18 cellular contexts compared by ENCODE assay signal in genomic region chr17:37429442-37429841, GRCh38. TPM values are rescaled to one million over a fixed set of nuclear protein-coding genes. Genes with fewer than 3 reads are reported as not detected.
A peak's percentile ranks its signal among the peaks of the same experiment; 100 is the strongest.
DNase-seq lines count a peak whose midpoint lies in the region; ATAC-seq, FAIRE-seq and TF ChIP-seq lines count a peak whose summit lies in the region.
"Had no signal": no experiment of that assay in that cellular context is flagged by ENCODE, and none has a peak within 500 bp of the region (broad histone marks: within the 10 kb centered on the region; RNA-seq: fewer than 3 reads in every experiment).

No MANE protein-coding gene starts in this region.

- no peak overlapping the region for H3K4me2 ChIP-seq in HepG2 (ENCODE audit: low read depth, low read length)

- H3K27me3 ChIP-seq in bronchial epithelial cell (ENCODE audit: control insufficient read depth, insufficient read depth, low read length) (no peaks in the 10 kb centered on the region), right cardiac atrium (ENCODE audit: control insufficient read depth, insufficient read depth) (no peaks in the 10 kb centered on the region), HepG2 (ENCODE audit: control insufficient read depth in 1 of 2, insufficient read depth in 2 of 2, low read length in 2 of 2) (no peaks in the 10 kb centered on the region)
- H3K27me3 ChIP-seq: upper lobe of left lung had no signal

- POLR2A ChIA-PET in HepG2 (lab: Yijun Ruan, JAX): interaction anchor here (0.9 kb wide), 1 partner anchor 10 kb away, joined by 3 read pairs; no protein-coding TSS in a partner anchor

- H3K27ac ChIP-seq in SK-N-MC (peak overlapping the region; percentile 80), right cardiac atrium (ENCODE audit: low read length) (no peak overlapping the region), HepG2 (ENCODE audit: extremely low read length, insufficient read depth, low read length) (no peak overlapping the region)
- H3K27ac ChIP-seq: 22Rv1, upper lobe of left lung had no signal

- H3K4me3 ChIP-seq in SK-N-MC: no peak overlapping the region
- H3K4me3 ChIP-seq in bronchial epithelial cell (ENCODE audit: low read depth, low read length): no peak overlapping the region
- H3K4me3 ChIP-seq in right cardiac atrium (ENCODE audit: low read length): no peak overlapping the region
- H3K4me3 ChIP-seq in HepG2 (replicated peaks in 1 of 3; ENCODE audit: insufficient read depth in 1 of 3, low read depth in 2 of 3, low read length in 3 of 3): no peak overlapping the region
- H3K4me3 ChIP-seq: upper lobe of left lung had no signal

- no peak for TF ChIP-seq CTCF in bronchial epithelial cell (IDR thresholded peaks at IDR 0.05; ENCODE audit: insufficient read depth, low read length, severe bottlenecking)
- TF ChIP-seq CTCF in osteocyte (IDR thresholded peaks at IDR 0.05): no peak
- TF ChIP-seq CTCF in HepG2 (CRISPR knock-in tag; IDR thresholded peaks at IDR 0.05): no peak

- FAIRE-seq in bronchial epithelial cell (lab: Jason Lieb, UNC) (no peak), HepG2 (lab: Jason Lieb, UNC) (no peak)

- no peak for TF ChIP-seq RAD21 in HepG2 (CRISPR knock-in tag; IDR thresholded peaks at IDR 0.05)

- no peaks in the 10 kb centered on the region for H3K9me3 Mint-ChIP-seq in T-helper 1 cell treated with Interleukin-12 subunit alpha and Interleukin-12 subunit beta and Interleukin-4 antibody, amounts not matched to agents 30 μg/mL and 1 μg/mL, for 36 hours
- H3K9me3 Mint-ChIP-seq in osteocyte (ENCODE audit: unreplicated experiment): no peaks in the 10 kb centered on the region
- H3K9me3 Mint-ChIP-seq: CD4-positive, CD25-positive, alpha-beta regulatory T cell had no signal

- no peaks in the 10 kb centered on the region for H3K9me3 ChIP-seq in SK-N-MC (ENCODE audit: low read depth, low read length)
- H3K9me3 ChIP-seq in right cardiac atrium (ENCODE audit: control insufficient read depth, low read length): no peaks in the 10 kb centered on the region
- no peaks in the 10 kb centered on the region for H3K9me3 ChIP-seq in HepG2 (ENCODE audit: low read length)
- H3K9me3 ChIP-seq: upper lobe of left lung had no signal

- H3K4me3 Mint-ChIP-seq in T-helper 1 cell treated with Interleukin-12 subunit alpha and Interleukin-12 subunit beta and Interleukin-4 antibody, amounts not matched to agents 30 μg/mL and 1 μg/mL, for 36 hours: peak overlapping the region; percentile 69
- no peak overlapping the region for H3K4me3 Mint-ChIP-seq in osteocyte (ENCODE audit: unreplicated experiment)
- H3K4me3 Mint-ChIP-seq: CD4-positive, CD25-positive, alpha-beta regulatory T cell had no signal

- H3K9ac ChIP-seq in SK-N-MC (ENCODE audit: insufficient read length) (no peak overlapping the region), HepG2 (ENCODE audit: insufficient read depth, low read depth, low read length) (no peak overlapping the region)

- H2AFZ ChIP-seq in HepG2 (ENCODE audit: low read length): no peak overlapping the region

- peak overlapping the region; percentile 97 for H3K27ac Mint-ChIP-seq in T-helper 1 cell treated with Interleukin-12 subunit alpha and Interleukin-12 subunit beta and Interleukin-4 antibody, amounts not matched to agents 30 μg/mL and 1 μg/mL, for 36 hours
- H3K27ac Mint-ChIP-seq in osteocyte (ENCODE audit: unreplicated experiment): peak overlapping the region; percentile 35

- H3K4me1 ChIP-seq in right cardiac atrium (ENCODE audit: control insufficient read depth, insufficient read depth, low read length): no peaks in the 10 kb centered on the region
- H3K4me1 ChIP-seq in HepG2 (ENCODE audit: insufficient read depth, low read length): no peaks in the 10 kb centered on the region
- H3K4me1 ChIP-seq: upper lobe of left lung had no signal

- H3K79me2 ChIP-seq in HepG2 (ENCODE audit: insufficient read depth, low read length): no peaks in the 10 kb centered on the region

- WGBS in right cardiac atrium: 98% methylated on average over 1 of the region's 1 CpG
- WGBS in HepG2 (ENCODE audit: low lambda C conversion rate): 94% methylated on average over 1 of the region's 1 CpG

- no peak for TF ChIP-seq POLR2A in HepG2 (IDR thresholded peaks at IDR 0.05; ENCODE audit: insufficient read depth in 1 of 2, low read depth in 2 of 2, low read length in 2 of 2)

- ATAC-seq in right cardiac atrium (no peak), HepG2 (no peak)

- TF ChIP-seq EP300 in HepG2 (IDR thresholded peaks at IDR 0.05; ENCODE audit: low read depth in 2 of 2, low read length in 2 of 2) (no peak), HepG2 (CRISPR knock-in tag; IDR thresholded peaks at IDR 0.05; ENCODE audit: borderline replicate concordance) (no peak)

- no TSS peak for BruUV-seq in HepG2 (replicated peaks; lab: Mats Ljungman, UMichigan)

- in situ Hi-C loops in HepG2 (cut with HindIII; ENCODE audit: extremely low pct_ligation_motif_present, low pct_unique_long_range_greater_than_20kb): no loop called here

- peaks cover 36% of the 10 kb centered on the region for H3K36me3 Mint-ChIP-seq in T-helper 1 cell treated with Interleukin-12 subunit alpha and Interleukin-12 subunit beta and Interleukin-4 antibody, amounts not matched to agents 30 μg/mL and 1 μg/mL, for 36 hours (ENCODE audit: low read depth)
- H3K36me3 Mint-ChIP-seq in osteocyte (ENCODE audit: unreplicated experiment): peaks cover 35% of the 10 kb centered on the region

- DNase-seq in T-helper 1 cell (no peak), SK-N-MC (ENCODE audit: low read depth, low spot score) (no peak), bronchial epithelial cell (ENCODE audit: low read depth) (peak; percentile 46), osteocyte (ENCODE audit: extremely low spot score, unreplicated experiment) (no peak), right cardiac atrium (no peak), AML-193 (lab: John Stamatoyannopoulos, UW) (no peak), HepG2 (ENCODE audit: low spot score) (no peak)
- DNase-seq: activated gamma-delta T cell; cerebellar nuclear complex; H7; hypothalamus; KBM-7; stimulated activated CD4-positive, alpha-beta T cell treated with anti-CD3 and anti-CD28 coated beads, Interleukin-1b, Interleukin-23, amount 100 ng/mL, for 48 hours; upper lobe of left lung had no signal

- peaks cover 31% of the 10 kb centered on the region for H3K4me1 Mint-ChIP-seq in T-helper 1 cell treated with Interleukin-12 subunit alpha and Interleukin-12 subunit beta and Interleukin-4 antibody, amounts not matched to agents 30 μg/mL and 1 μg/mL, for 36 hours (ENCODE audit: low read depth)
- peaks cover 7% of the 10 kb centered on the region for H3K4me1 Mint-ChIP-seq in osteocyte (ENCODE audit: unreplicated experiment)

- H3K36me3 ChIP-seq in SK-N-MC (ENCODE audit: insufficient read depth, low read length): peaks cover 83% of the 10 kb centered on the region
- peaks cover 9% of the 10 kb centered on the region for H3K36me3 ChIP-seq in bronchial epithelial cell (ENCODE audit: control insufficient read depth, insufficient read depth, low read length)
- peaks cover 8 to 36% of the 10 kb centered on the region in 2 experiments; a peak in 4 of 5 replicates for H3K36me3 ChIP-seq in HepG2 (replicated peaks in 1 of 2; ENCODE audit: control insufficient read depth in 1 of 2, insufficient read depth in 2 of 2, low read length in 2 of 2)

- intact Hi-C loops in right cardiac atrium (cut with DNase I): no loop called here
- intact Hi-C loops in HepG2 (cut with micrococcal nuclease; ENCODE audit: unreplicated experiment): no loop called here

- no peaks in the 10 kb centered on the region for H3K27me3 Mint-ChIP-seq in T-helper 1 cell treated with Interleukin-12 subunit alpha and Interleukin-12 subunit beta and Interleukin-4 antibody, amounts not matched to agents 30 μg/mL and 1 μg/mL, for 36 hours (ENCODE audit: low read depth)
- no peaks in the 10 kb centered on the region for H3K27me3 Mint-ChIP-seq in osteocyte (ENCODE audit: unreplicated experiment)
- H3K27me3 Mint-ChIP-seq: CD4-positive, CD25-positive, alpha-beta regulatory T cell had no signal

- no peaks in the 10 kb centered on the region for H4K20me1 ChIP-seq in HepG2 (ENCODE audit: insufficient read depth, low read length)

- CTCF ChIA-PET in HepG2 (lab: Yijun Ruan, JAX; ENCODE audit: low intra/inter-chr PET ratio, low total read pairs): no interaction called here

RNA-seq across cellular contexts. Expression of gene TADA2A, which starts 22.8 kb away (rescaled TPM):
- total RNA-seq in bronchial epithelial cell (15.8 and 17.3 TPM in 2 replicates), osteocyte (20.2 and 20.4 TPM in 2 replicates), right cardiac atrium (10 to 100 TPM; 12.3 to 18.0 (median 14.2) TPM), HepG2 (2016; rRNA removed; fragmentation: Illumina TruSeq; extraction: Trizol) (13.0 and 14.0 TPM in 2 replicates)
- polyA plus RNA-seq in right cardiac atrium (6.2 TPM), HepG2 (2011; rRNA removed) (5.8 and 8.0 TPM in 2 replicates)
- total RNA-seq in HepG2 (2016; cell fraction: cytosol; rRNA removed; fragmentation: Illumina TruSeq; extraction: Trizol; ENCODE audit: low read depth): 16.2 and 17.6 TPM in 2 replicates
- 12.8 and 14.6 TPM in 2 replicates for total RNA-seq in HepG2 (2016; cell fraction: insoluble cytoplasmic fraction; rRNA removed; fragmentation: Illumina TruSeq; extraction: Trizol)
- 9.2 and 10.7 TPM in 2 replicates for total RNA-seq in HepG2 (2016; cell fraction: membrane; rRNA removed; fragmentation: Illumina TruSeq; extraction: Trizol)
- 14.0 and 16.9 TPM in 2 replicates for total RNA-seq in HepG2 (2016; cell fraction: nucleus; rRNA removed; fragmentation: Illumina TruSeq; extraction: Trizol)
- 3.8 and 4.1 TPM in 2 replicates for polyA plus RNA-seq in HepG2 (2011; cell fraction: cytosol; rRNA removed)
- 16.7 and 17.1 TPM in 2 replicates for polyA plus RNA-seq in HepG2 (2011; cell fraction: nucleus; rRNA removed)
- 6.0 and 10.9 TPM in 2 replicates for polyA plus RNA-seq in HepG2 (2012)
- polyA plus RNA-seq in HepG2 (2016; cell fraction: cytosol; fragmentation: Illumina TruSeq; extraction: Trizol; ENCODE audit: low read depth): 1.7 and 2.1 TPM in 2 replicates
- polyA plus RNA-seq in HepG2 (2016; cell fraction: insoluble cytoplasmic fraction; fragmentation: Illumina TruSeq; extraction: Trizol; ENCODE audit: low read depth): 10.1 and 10.8 TPM in 2 replicates
- polyA plus RNA-seq in HepG2 (2016; cell fraction: membrane; fragmentation: Illumina TruSeq; extraction: Trizol; ENCODE audit: low read depth): 3.2 and 3.3 TPM in 2 replicates
- 22.7 and 24.8 TPM in 2 replicates for polyA plus RNA-seq in HepG2 (2016; cell fraction: nucleus; fragmentation: Illumina TruSeq; extraction: Trizol; ENCODE audit: insufficient read depth, low read depth)
- 12.8 and 44.5 TPM in 2 replicates for polyA minus RNA-seq in HepG2 (2011; rRNA and poly(A)+ RNA removed; ENCODE audit: low replicate concordance)
- 3.3 and 5.7 TPM in 2 replicates for polyA minus RNA-seq in HepG2 (2011; cell fraction: cytosol; rRNA and poly(A)+ RNA removed)
- 35.1 and 38.5 TPM in 2 replicates for polyA minus RNA-seq in HepG2 (2011; cell fraction: nucleus; rRNA and poly(A)+ RNA removed)

RNA-seq across cellular contexts. Expression of gene ACACA, which starts 22.8 kb away (rescaled TPM):
- total RNA-seq in bronchial epithelial cell (44.8 and 59.5 TPM in 2 replicates), osteocyte (63.5 and 63.8 TPM in 2 replicates), right cardiac atrium (10 to 100 TPM; 18.4 to 24.8 (median 21.0) TPM), HepG2 (2016; rRNA removed; fragmentation: Illumina TruSeq; extraction: Trizol) (47.2 and 66.3 TPM in 2 replicates)
- polyA plus RNA-seq in right cardiac atrium (8.9 TPM), HepG2 (2011; rRNA removed) (39.2 and 41.7 TPM in 2 replicates)
- total RNA-seq in HepG2 (2016; cell fraction: cytosol; rRNA removed; fragmentation: Illumina TruSeq; extraction: Trizol; ENCODE audit: low read depth): 22.2 and 23.4 TPM in 2 replicates
- total RNA-seq in HepG2 (2016; cell fraction: insoluble cytoplasmic fraction; rRNA removed; fragmentation: Illumina TruSeq; extraction: Trizol): 47.1 and 54.7 TPM in 2 replicates
- total RNA-seq in HepG2 (2016; cell fraction: membrane; rRNA removed; fragmentation: Illumina TruSeq; extraction: Trizol): 23.7 and 24.5 TPM in 2 replicates
- total RNA-seq in HepG2 (2016; cell fraction: nucleus; rRNA removed; fragmentation: Illumina TruSeq; extraction: Trizol): 104 and 116 TPM in 2 replicates
- 21.4 and 33.5 TPM in 2 replicates for polyA plus RNA-seq in HepG2 (2011; cell fraction: cytosol; rRNA removed)
- polyA plus RNA-seq in HepG2 (2011; cell fraction: nucleus; rRNA removed): 41.1 and 52.5 TPM in 2 replicates
- polyA plus RNA-seq in HepG2 (2012): 33.4 and 43.9 TPM in 2 replicates
- 16.6 and 18.4 TPM in 2 replicates for polyA plus RNA-seq in HepG2 (2016; cell fraction: cytosol; fragmentation: Illumina TruSeq; extraction: Trizol; ENCODE audit: low read depth)
- polyA plus RNA-seq in HepG2 (2016; cell fraction: insoluble cytoplasmic fraction; fragmentation: Illumina TruSeq; extraction: Trizol; ENCODE audit: low read depth): 45.2 and 51.9 TPM in 2 replicates
- polyA plus RNA-seq in HepG2 (2016; cell fraction: membrane; fragmentation: Illumina TruSeq; extraction: Trizol; ENCODE audit: low read depth): 16.1 and 16.7 TPM in 2 replicates
- polyA plus RNA-seq in HepG2 (2016; cell fraction: nucleus; fragmentation: Illumina TruSeq; extraction: Trizol; ENCODE audit: insufficient read depth, low read depth): 95.1 and 97.4 TPM in 2 replicates
- polyA minus RNA-seq in HepG2 (2011; rRNA and poly(A)+ RNA removed; ENCODE audit: low replicate concordance): 221 and 344 TPM in 2 replicates
- polyA minus RNA-seq in HepG2 (2011; cell fraction: cytosol; rRNA and poly(A)+ RNA removed): 81.0 and 94.9 TPM in 2 replicates
- 194 and 291 TPM in 2 replicates for polyA minus RNA-seq in HepG2 (2011; cell fraction: nucleus; rRNA and poly(A)+ RNA removed)

RNA-seq across cellular contexts. Expression of gene C17orf78, which starts 53.7 kb away (rescaled TPM):
- total RNA-seq in bronchial epithelial cell (not detected in 2 replicates), osteocyte (not detected in 2 replicates), right cardiac atrium (not detected), HepG2 (2016; rRNA removed; fragmentation: Illumina TruSeq; extraction: Trizol) (not detected in 2 replicates)
- polyA plus RNA-seq in right cardiac atrium (not detected), HepG2 (2011; rRNA removed) (not detected in 2 replicates)
- not detected in 2 replicates for total RNA-seq in HepG2 (2016; cell fraction: cytosol; rRNA removed; fragmentation: Illumina TruSeq; extraction: Trizol; ENCODE audit: low read depth)
- not detected in 2 replicates for total RNA-seq in HepG2 (2016; cell fraction: insoluble cytoplasmic fraction; rRNA removed; fragmentation: Illumina TruSeq; extraction: Trizol)
- not detected in 2 replicates for total RNA-seq in HepG2 (2016; cell fraction: membrane; rRNA removed; fragmentation: Illumina TruSeq; extraction: Trizol)
- total RNA-seq in HepG2 (2016; cell fraction: nucleus; rRNA removed; fragmentation: Illumina TruSeq; extraction: Trizol): not detected in 2 replicates
- polyA plus RNA-seq in HepG2 (2011; cell fraction: cytosol; rRNA removed): not detected in 2 replicates
- polyA plus RNA-seq in HepG2 (2011; cell fraction: nucleus; rRNA removed): not detected in 2 replicates
- 0.08 TPM in 1 of 2 replicates, not detected in the other for polyA plus RNA-seq in HepG2 (2012)
- polyA plus RNA-seq in HepG2 (2016; cell fraction: cytosol; fragmentation: Illumina TruSeq; extraction: Trizol; ENCODE audit: low read depth): not detected in 2 replicates
- polyA plus RNA-seq in HepG2 (2016; cell fraction: insoluble cytoplasmic fraction; fragmentation: Illumina TruSeq; extraction: Trizol; ENCODE audit: low read depth): not detected in 2 replicates
- not detected in 2 replicates for polyA plus RNA-seq in HepG2 (2016; cell fraction: membrane; fragmentation: Illumina TruSeq; extraction: Trizol; ENCODE audit: low read depth)
- polyA plus RNA-seq in HepG2 (2016; cell fraction: nucleus; fragmentation: Illumina TruSeq; extraction: Trizol; ENCODE audit: insufficient read depth, low read depth): not detected in 2 replicates
- not detected in 2 replicates for polyA minus RNA-seq in HepG2 (2011; rRNA and poly(A)+ RNA removed; ENCODE audit: low replicate concordance)
- polyA minus RNA-seq in HepG2 (2011; cell fraction: cytosol; rRNA and poly(A)+ RNA removed): not detected in 2 replicates
- polyA minus RNA-seq in HepG2 (2011; cell fraction: nucleus; rRNA and poly(A)+ RNA removed): not detected in 2 replicates
- total RNA-seq: CD4-positive, CD25-positive, alpha-beta regulatory T cell; H7; myocyte; upper lobe of left lung had no signal
